1 cellular context compared by ENCODE assay signal in genomic region chr1:232805269-232806070, GRCh38.
TF ChIP-seq lines count a peak whose summit lies in the region.

TSS of gene MAP10 (plus strand) at chr1:232805416. CDS start at chr1:232805450, 34 bp downstream.

TF ChIP-seq in SK-N-SH, 30 proteins besides CTCF, POLR2A, EP300 and RAD21 (continued from another document):
- TF ChIP-seq REST (IDR thresholded peaks at IDR 0.05; ENCODE audit: low read depth, low read length) (0 out of 2 replicates have a peak, but pooled peaks have one; percentile 19), TEAD4 (IDR thresholded peaks at IDR 0.05; ENCODE audit: borderline replicate concordance, insufficient read depth) (no peak), FOXM1 (IDR thresholded peaks at IDR 0.05; ENCODE audit: low read depth) (no peak), ELF1 (IDR thresholded peaks at IDR 0.05) (0 out of 2 replicates have a peak, but pooled peaks have one; percentile 19), RXRA (IDR thresholded peaks at IDR 0.05; ENCODE audit: borderline replicate concordance, low read depth) (no peak), MEF2A (IDR thresholded peaks at IDR 0.05; ENCODE audit: borderline replicate concordance, low read depth) (no peak), NFIC (IDR thresholded peaks at IDR 0.05; ENCODE audit: borderline replicate concordance) (no peak), POLR2AphosphoS5 (IDR thresholded peaks at IDR 0.05; ENCODE audit: low read depth, low read length) (no peak; the same call in 1 of the 2 replicates), NRF1 (IDR thresholded peaks at IDR 0.05; ENCODE audit: low read depth, low read length) (no peak), FOSL2 (IDR thresholded peaks at IDR 0.05; ENCODE audit: borderline replicate concordance, low read depth) (no peak), IRF3 (IDR thresholded peaks at IDR 0.05; ENCODE audit: low read depth, low read length) (no peak), GABPA (IDR thresholded peaks at IDR 0.05; ENCODE audit: low read depth) (no peak), RFX5 (IDR thresholded peaks at IDR 0.05; ENCODE audit: low read length) (no peak), MXI1 (IDR thresholded peaks at IDR 0.05; ENCODE audit: low read depth, low read length) (no peak)
TF ChIP-seq in SK-N-SH: peak in this region for 7.
